8 cellular contexts compared by ENCODE assay signal in genomic region chr19:42269518-42270345, GRCh38. TPM values are rescaled to one million over a fixed set of nuclear protein-coding genes. Genes with fewer than 3 reads are reported as not detected.
A peak's percentile ranks its signal among the peaks of the same experiment; 100 is the strongest.
DNase-seq lines count a peak whose midpoint lies in the region; ATAC-seq and TF ChIP-seq lines count a peak whose summit lies in the region.

No MANE protein-coding gene starts in this region.

- peaks cover 38% of the 10 kb centered on the region for H3K36me3 Mint-ChIP-seq in dendritic cell treated with granulocyte-macrophage colony-stimulating factor and Interleukin-4, amounts not matched to agents 40 ng/mL and 50 ng/mL, for 4 days (ENCODE audit: low read depth)

- H3K4me3 Mint-ChIP-seq in dendritic cell treated with granulocyte-macrophage colony-stimulating factor and Interleukin-4, amounts not matched to agents 40 ng/mL and 50 ng/mL, for 4 days = peak overlapping the region; percentile 90

- peak overlapping the region; percentile 89 for H3K4me3 ChIP-seq in AG04450 (ENCODE audit: low read depth, low read length)
- H3K4me3 ChIP-seq in HUES64 (ENCODE audit: low read length) = peak overlapping the region; percentile 84
- H3K4me3 ChIP-seq in muscle layer of colon (ENCODE audit: low read depth in 1 of 2, low read length in 2 of 2) = peak overlapping the region; percentile 66 to 87

- no peak overlapping the region for H3K27ac Mint-ChIP-seq in dendritic cell treated with granulocyte-macrophage colony-stimulating factor and Interleukin-4, amounts not matched to agents 40 ng/mL and 50 ng/mL, for 4 days

- H3K27me3 ChIP-seq in AG04450 (ENCODE audit: control insufficient read depth, insufficient read depth, low read length) (no peaks in the 10 kb centered on the region), HUES64 (ENCODE audit: insufficient read depth, low read length) (no peaks in the 10 kb centered on the region), muscle layer of colon (ENCODE audit: control insufficient read depth in 1 of 2, insufficient read depth in 2 of 2, low read length in 2 of 2) (no peaks in the 10 kb centered on the region)

- no peaks in the 10 kb centered on the region for H3K9me3 Mint-ChIP-seq in dendritic cell treated with granulocyte-macrophage colony-stimulating factor and Interleukin-4, amounts not matched to agents 40 ng/mL and 50 ng/mL, for 4 days

- peaks cover 12% of the 10 kb centered on the region for H3K36me3 ChIP-seq in HUES64 (ENCODE audit: insufficient read depth, low read length)
- peaks cover 19% of the 10 kb centered on the region for H3K36me3 ChIP-seq in muscle layer of colon (ENCODE audit: insufficient read depth, low read length)

- H3K9ac ChIP-seq in HUES64 (ENCODE audit: low read depth, low read length) (peak overlapping the region; percentile 5; the same call in 1 of the 2 replicates), muscle layer of colon (ENCODE audit: low read length) (peak overlapping the region; percentile 99)

- no peaks in the 10 kb centered on the region for H3K27me3 Mint-ChIP-seq in dendritic cell treated with granulocyte-macrophage colony-stimulating factor and Interleukin-4, amounts not matched to agents 40 ng/mL and 50 ng/mL, for 4 days

- CTCF ChIA-PET in AG04450 (lab: Charles Lee) = interaction anchor here (2.0 kb wide), 1 partner anchor 10 kb away, joined by 22 read pairs; no protein-coding TSS in a partner anchor

- peaks cover 48% of the 10 kb centered on the region for H3K4me1 Mint-ChIP-seq in dendritic cell treated with granulocyte-macrophage colony-stimulating factor and Interleukin-4, amounts not matched to agents 40 ng/mL and 50 ng/mL, for 4 days (ENCODE audit: low read depth)

- H3K9me3 ChIP-seq in AG04450 (ENCODE audit: control insufficient read depth, insufficient read depth, low read length) (no peaks in the 10 kb centered on the region; the same call in 1 of the 2 replicates), HUES64 (ENCODE audit: insufficient read depth, low read depth, low read length) (no peaks in the 10 kb centered on the region), muscle layer of colon (ENCODE audit: low read length) (no peaks in the 10 kb centered on the region)

- TF ChIP-seq CTCF in AG04450 (IDR thresholded peaks at IDR 0.05; ENCODE audit: low read depth, low read length) = no peak

- peak overlapping the region; percentile 88 for H3K27ac ChIP-seq in AG04450 (ENCODE audit: low read depth, low read length)
- peak overlapping the region; percentile 17; the same call in 1 of the 2 replicates for H3K27ac ChIP-seq in HUES64 (ENCODE audit: low read depth, low read length)
- H3K27ac ChIP-seq in muscle layer of colon (ENCODE audit: low read depth, low read length) = peak overlapping the region; percentile 95

- DNase-seq in AG04450 (ENCODE audit: low read depth, low spot score) (no peak), NCI-H128 (lab: John Stamatoyannopoulos, UW; ENCODE audit: unreplicated experiment) (no peak), SHP77 (lab: John Stamatoyannopoulos, UW) (no peak)
- no peak for DNase-seq in activated CD4-positive, alpha-beta T cell treated with anti-CD3 and anti-CD28 coated beads for 48 hours

- H3K4me1 ChIP-seq in HUES64 (ENCODE audit: insufficient read depth, low read length) = peaks cover 13% of the 10 kb centered on the region; the same call in 1 of the 2 replicates
- peaks cover 29% of the 10 kb centered on the region for H3K4me1 ChIP-seq in muscle layer of colon (ENCODE audit: insufficient read depth, low read length)

- ATAC-seq in GM21390 (IDR thresholded peaks at IDR 0.05; ENCODE audit: unreplicated experiment) = no peak

- POLR2A ChIA-PET in AG04450 (lab: Yijun Ruan, JAX) = interaction anchor here (0.5 to 2.3 kb wide), 5 partner anchors 10 to 62 kb away, joined by 4 to 13 read pairs (median 8); no protein-coding TSS in a partner anchor

- WGBS in HUES64 = 73% methylated on average over 9 of the region's 9 CpGs

- intact Hi-C loops in dendritic cell treated with granulocyte-macrophage colony-stimulating factor and Interleukin-4, amounts not matched to agents 40 ng/mL and 50 ng/mL, for 4 days (cut with micrococcal nuclease) = loop anchor here (2.0 kb wide), 1 partner anchor 13 kb away; no protein-coding TSS in a partner anchor

RNA-seq across cellular contexts. Expression of gene CIC, which starts 0.7 kb away (rescaled TPM):
- 2.9 and 4.2 TPM in 2 replicates for polyA plus RNA-seq in AG04450 (2011; rRNA removed)
- 5.1 and 6.2 TPM in 2 replicates for polyA minus RNA-seq in AG04450 (2011; rRNA and poly(A)+ RNA removed)
- polyA plus RNA-seq in HUES64 (2013, experiment 1 of 2) = 34.2 TPM
- 30.1 TPM for polyA plus RNA-seq in HUES64 (2013, experiment 2 of 2)

RNA-seq across cellular contexts. Expression of gene ERF, which starts 14.8 kb away (rescaled TPM):
- polyA plus RNA-seq in AG04450 (2011; rRNA removed) = 29.4 and 31.1 TPM in 2 replicates
- 45.7 and 49.3 TPM in 2 replicates for polyA minus RNA-seq in AG04450 (2011; rRNA and poly(A)+ RNA removed)
- 53.3 TPM for polyA plus RNA-seq in HUES64 (2013, experiment 1 of 2)
- polyA plus RNA-seq in HUES64 (2013, experiment 2 of 2) = 53.6 TPM

RNA-seq across cellular contexts. Expression of gene GSK3A, which starts 27.3 kb away (rescaled TPM):
- polyA plus RNA-seq in AG04450 (2011; rRNA removed) = 20.1 and 27.3 TPM in 2 replicates
- polyA minus RNA-seq in AG04450 (2011; rRNA and poly(A)+ RNA removed) = 20.9 and 28.6 TPM in 2 replicates
- 48.5 TPM for polyA plus RNA-seq in HUES64 (2013, experiment 1 of 2)
- polyA plus RNA-seq in HUES64 (2013, experiment 2 of 2) = 51.0 TPM

RNA-seq across cellular contexts. Expression of gene PRR19, which starts 32.2 kb away (rescaled TPM):
- 0.40 and 0.92 TPM in 2 replicates for polyA plus RNA-seq in AG04450 (2011; rRNA removed)
- polyA minus RNA-seq in AG04450 (2011; rRNA and poly(A)+ RNA removed) = 0.43 and 0.74 TPM in 2 replicates
- 4.8 TPM for polyA plus RNA-seq in HUES64 (2013, experiment 1 of 2)
- 3.9 TPM for polyA plus RNA-seq in HUES64 (2013, experiment 2 of 2)

RNA-seq across cellular contexts. Expression of gene PAFAH1B3, which starts 32.7 kb away (rescaled TPM):
- polyA plus RNA-seq in AG04450 (2011; rRNA removed) = 34.7 and 38.0 TPM in 2 replicates
- polyA minus RNA-seq in AG04450 (2011; rRNA and poly(A)+ RNA removed) = 67.8 and 83.0 TPM in 2 replicates
- polyA plus RNA-seq in HUES64 (2013, experiment 1 of 2) = 108 TPM
- 112 TPM for polyA plus RNA-seq in HUES64 (2013, experiment 2 of 2)

Comparison
In these comparisons a context has a peak if more than half of its experiments do, and no peak if none do; other contexts are left out.
1. H3K27ac ChIP-seq: peak in every context shown above with its lines; median percentile 95 in muscle layer of colon; 88 in AG04450; 17 in HUES64.